Comparison of ENCODE assay signal across 6 cellular contexts in genomic region chr6:130460934-130461333, GRCh38.
"Had no signal": no experiment of that assay in that cellular context is flagged by ENCODE, and none has a peak within 500 bp of the region (broad histone marks: within the 10 kb centered on the region; RNA-seq: fewer than 3 reads in every experiment).

No MANE protein-coding gene starts in this region.

- ATAC-seq: HCT116, K562 had no signal

- DNase-seq: GM23248, GOT3, H7, IMR-90 had no signal
